Comparison of ENCODE assay signal across 32 cellular contexts in the genomic region with DNA sequence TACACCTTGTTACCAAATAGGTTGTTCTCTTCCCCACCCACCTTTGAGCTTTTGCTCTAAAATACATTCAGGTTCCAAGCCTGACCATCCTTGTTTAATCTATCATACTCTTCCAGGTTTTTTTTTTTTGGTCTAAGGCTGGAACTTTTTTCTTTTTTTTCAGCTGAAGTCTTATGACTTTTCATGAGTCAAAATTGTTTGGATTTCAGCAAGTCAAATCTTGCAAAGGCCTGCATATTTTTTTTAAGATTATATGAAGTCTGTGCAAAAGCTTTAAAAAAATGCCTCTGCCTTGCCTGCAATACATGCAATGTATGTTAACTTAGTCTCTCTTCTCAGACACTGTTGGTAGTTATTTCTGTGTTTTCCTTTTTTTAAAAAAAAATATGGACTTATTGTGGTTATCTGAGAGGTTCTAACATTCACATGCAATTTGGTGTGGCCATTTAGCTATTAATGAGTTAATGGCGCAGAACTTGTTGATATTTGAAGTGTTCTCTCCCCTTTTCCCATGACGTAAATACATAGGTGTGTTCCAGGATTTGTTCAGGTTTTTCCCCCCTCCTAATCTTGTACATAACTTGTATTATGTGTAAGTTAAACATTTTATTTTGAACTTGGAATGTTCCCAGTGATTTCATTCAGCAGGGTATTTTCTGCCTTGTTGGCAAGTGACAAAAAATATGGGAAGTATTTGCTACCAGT. TPM values are rescaled to one million over a fixed set of nuclear protein-coding genes. Genes with fewer than 3 reads are reported as not detected.
"Had no signal": no experiment of that assay in that cellular context is flagged by ENCODE, and none has a peak within 500 bp of the region (broad histone marks: within the 10 kb centered on the region; RNA-seq: fewer than 3 reads in every experiment).

No MANE protein-coding gene starts in this region.

- H3K4me1 Mint-ChIP-seq: activated B cell treated with CpG ODN at 0.5 μM for 24 hours had no signal

- DNase-seq: activated B cell treated with CpG ODN at 0.5 μM for 24 hours; activated CD4-positive, alpha-beta memory T cell treated with anti-CD3 and anti-CD28 coated beads, Interleukin-2, amount 10 ng/mL, durations not matched to agents 7 days and 5 days; activated CD4-positive, alpha-beta T cell treated with anti-CD3 and anti-CD28 coated beads for 4 hours; activated gamma-delta T cell treated with Interleukin-2 at 50 U/mL for 16 hours; adrenal gland; brain microvascular endothelial cell; endodermal cell; gastrocnemius medialis; head of caudate nucleus; hypothalamus; mesendoderm; mucosa of descending colon; naive B cell; occipital lobe; posterior cingulate gyrus; stimulated activated CD4-positive, alpha-beta T cell treated with anti-CD3 and anti-CD28 coated beads, Interleukin-15, amount 100 ng/mL, for 24 hours; stimulated activated naive B cell treated with anti-CD40 and anti-IgM and Interleukin-4, amounts not matched to agents 10 μg/mL and 1 μg/mL and 100 μg/mL, for 72 hours; SW 1271; T-helper 17 cell had no signal

- H3K9me3 Mint-ChIP-seq: activated B cell treated with CpG ODN at 0.5 μM for 24 hours; activated CD4-positive, alpha-beta memory T cell treated with anti-CD3 and anti-CD28 coated beads, Interleukin-2, amount 10 ng/mL, durations not matched to agents 7 days and 5 days; activated naive CD4-positive, alpha-beta T cell treated with anti-CD3 and anti-CD28 coated beads, Interleukin-2, amount 50 U/mL, for 72 hours; activated T-helper 1 cell treated with anti-CD3 and anti-CD28 coated beads, Interleukin-12 subunit alpha, Interleukin-12 subunit beta, Interleukin-2, Interleukin-4 antibody, amounts not matched to agents 30 ng/mL and 10 ng/mL and 1 ng/mL, durations not matched to agents 14 hours and 24 hours and 36 hours; central memory CD8-positive, alpha-beta T cell; endodermal cell; naive B cell; neural crest cell; stimulated activated naive B cell treated with anti-CD40 and anti-IgM and Interleukin-4, amounts not matched to agents 10 μg/mL and 1 μg/mL and 100 μg/mL, for 72 hours; type B pancreatic cell had no signal

- H3K27me3 Mint-ChIP-seq: activated B cell treated with CpG ODN at 0.5 μM for 24 hours; activated CD4-positive, alpha-beta memory T cell treated with anti-CD3 and anti-CD28 coated beads, Interleukin-2, amount 10 ng/mL, durations not matched to agents 7 days and 5 days; central memory CD8-positive, alpha-beta T cell; naive B cell; stimulated activated naive B cell treated with anti-CD40 and anti-IgM and Interleukin-4, amounts not matched to agents 10 μg/mL and 1 μg/mL and 100 μg/mL, for 72 hours; T-helper 17 cell; type B pancreatic cell had no signal

- H3K36me3 ChIP-seq: brain microvascular endothelial cell had no signal

- H3K27ac Mint-ChIP-seq: activated B cell treated with CpG ODN at 0.5 μM for 24 hours; activated CD4-positive, alpha-beta memory T cell treated with anti-CD3 and anti-CD28 coated beads, Interleukin-2, amount 10 ng/mL, durations not matched to agents 7 days and 5 days; activated T-helper 1 cell treated with anti-CD3 and anti-CD28 coated beads, Interleukin-12 subunit alpha, Interleukin-12 subunit beta, Interleukin-2, Interleukin-4 antibody, amounts not matched to agents 30 ng/mL and 10 ng/mL and 1 ng/mL, durations not matched to agents 14 hours and 24 hours and 36 hours; endodermal cell; naive B cell; stimulated activated naive B cell treated with anti-CD40 and anti-IgM and Interleukin-4, amounts not matched to agents 10 μg/mL and 1 μg/mL and 100 μg/mL, for 72 hours; T-helper 17 cell; type B pancreatic cell had no signal

- H3K4me3 ChIP-seq: adrenal gland, ascending aorta, coronary artery, gastrocnemius medialis, mucosa of descending colon, SK-N-MC, smooth muscle cell, thoracic aorta had no signal

- H3K4me3 Mint-ChIP-seq: activated B cell treated with CpG ODN at 0.5 μM for 24 hours; activated CD4-positive, alpha-beta memory T cell treated with anti-CD3 and anti-CD28 coated beads, Interleukin-2, amount 10 ng/mL, durations not matched to agents 7 days and 5 days; activated T-helper 1 cell treated with anti-CD3 and anti-CD28 coated beads, Interleukin-12 subunit alpha, Interleukin-12 subunit beta, Interleukin-2, Interleukin-4 antibody, amounts not matched to agents 30 ng/mL and 10 ng/mL and 1 ng/mL, durations not matched to agents 14 hours and 24 hours and 36 hours; central memory CD8-positive, alpha-beta T cell; endodermal cell; naive B cell; neural crest cell; T-helper 17 cell; type B pancreatic cell had no signal

- H3K27me3 ChIP-seq: adrenal gland, ascending aorta, brain microvascular endothelial cell, gastrocnemius medialis had no signal

- ATAC-seq: activated naive CD4-positive, alpha-beta T cell treated with anti-CD3 and anti-CD28 coated beads, Interleukin-2, amount 50 U/mL, for 72 hours; mucosa of descending colon; sciatic nerve; stimulated activated naive B cell treated with anti-CD40 and anti-IgM and Interleukin-4, amounts not matched to agents 10 μg/mL and 1 μg/mL and 100 μg/mL, for 72 hours; T-helper 17 cell had no signal

RNA-seq across cellular contexts. Expression of gene CCKAR, which starts 58.7 kb away (rescaled TPM):
- total RNA-seq: activated B cell treated with CpG ODN at 0.5 μM for 24 hours; activated CD4-positive, alpha-beta memory T cell treated with anti-CD3 and anti-CD28 coated beads, Interleukin-2, amount 10 ng/mL, durations not matched to agents 7 days and 5 days; activated naive CD4-positive, alpha-beta T cell treated with anti-CD3 and anti-CD28 coated beads, Interleukin-2, amount 50 U/mL, for 72 hours; activated T-helper 1 cell treated with anti-CD3 and anti-CD28 coated beads, Interleukin-12 subunit alpha, Interleukin-12 subunit beta, Interleukin-2, Interleukin-4 antibody, amounts not matched to agents 30 ng/mL and 10 ng/mL and 1 ng/mL, durations not matched to agents 14 hours and 24 hours and 36 hours; ascending aorta; endodermal cell; epithelial cell of proximal tubule; gastrocnemius medialis; lower leg skin; neural crest cell; occipital lobe; sciatic nerve; T-helper 17 cell had no signal
